In the genomic region with DNA sequence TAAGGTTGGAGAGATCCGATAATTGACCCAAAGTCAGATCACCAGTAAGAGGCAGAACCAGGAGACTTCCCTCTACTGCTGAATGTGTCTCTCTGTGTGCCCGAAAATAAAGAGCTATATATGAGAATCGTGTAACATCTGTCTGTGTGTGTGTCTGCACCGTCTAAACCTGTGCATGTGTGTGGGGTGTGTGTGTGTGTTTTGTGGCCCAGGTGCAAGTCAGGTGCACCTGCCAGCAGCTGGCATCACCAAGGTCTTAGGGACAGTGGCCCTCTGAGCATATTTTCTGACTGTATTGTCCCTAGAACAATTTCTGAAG, we compare ENCODE assay signal across 10 cellular contexts. TPM values are rescaled to one million over a fixed set of nuclear protein-coding genes. Genes with fewer than 3 reads are reported as not detected.
A peak's percentile ranks its signal among the peaks of the same experiment; 100 is the strongest.
DNase-seq lines count a peak whose midpoint lies in the region; FAIRE-seq and TF ChIP-seq lines count a peak whose summit lies in the region.
"Had no signal": no experiment of that assay in that cellular context is flagged by ENCODE, and none has a peak within 500 bp of the region (broad histone marks: within the 10 kb centered on the region; RNA-seq: fewer than 3 reads in every experiment).

No MANE protein-coding gene starts in this region.

- H3K4me1 ChIP-seq in esophagus squamous epithelium (peaks cover 78 to 98% (median 84%) of the 10 kb centered on the region in 3 donors), small intestine (ENCODE audit: control insufficient read depth in 2 of 2, insufficient read depth in 1 of 2, low read depth in 1 of 2, low read length in 1 of 2) (peaks cover 6 to 16% of the 10 kb centered on the region in 2 donors), testis (peaks cover 16% of the 10 kb centered on the region)

- no peak for FAIRE-seq in small intestine (lab: Jason Lieb, UNC)

- 51 to 55% methylated on average over 4 of the region's 4 CpGs for WGBS in esophagus squamous epithelium, 2 donors
- 18 to 49% (median 20%) methylated on average over 4 of the region's 4 CpGs for WGBS in small intestine, 3 donors
- WGBS in testis, 2 donors, result 61% methylated on average over 4 of the region's 4 CpGs

- H3K9me3 ChIP-seq in esophagus squamous epithelium (no peaks in the 10 kb centered on the region), small intestine (ENCODE audit: control insufficient read depth, low read depth) (no peaks in the 10 kb centered on the region), testis (no peaks in the 10 kb centered on the region)

- H3K27ac ChIP-seq in RWPE1 (peak overlapping the region; percentile 100), esophagus squamous epithelium (peak overlapping the region; percentile 93 to 99 (median 97)), small intestine (ENCODE audit: low read depth in 1 of 2, low read length in 1 of 2) (peak overlapping the region; percentile 90 to 97), testis (no peak overlapping the region)
- H3K27ac ChIP-seq: cardiac muscle cell had no signal

- H3K4me3 ChIP-seq in esophagus squamous epithelium, result peak overlapping the region in 3 of 4 donors; percentile 42 to 71 (median 50)
- peak overlapping the region in 1 of 2 donors; percentile 51 for H3K4me3 ChIP-seq in small intestine (ENCODE audit: low read depth in 1 of 2, low read length in 2 of 2)
- peak overlapping the region in 1 of 2 donors; percentile 41 for H3K4me3 ChIP-seq in testis

- POLR2A ChIA-PET in RWPE1 (lab: Yijun Ruan, JAX; ENCODE audit: low non-redundant PET), result no interaction called here

- CTCF ChIA-PET in RWPE1 (lab: Yijun Ruan, JAX), result interaction anchor here (0.9 to 1.2 kb wide), 2 partner anchors 8 to 12 kb away, joined by 3 to 5 read pairs; no protein-coding TSS in a partner anchor

- intact Hi-C loops in esophagus squamous epithelium (cut with DNase I), result loop anchor here (10.0 kb wide), 1 partner anchor 349 kb away; a partner anchor contains a TSS
- intact Hi-C loops in testis (cut with DNase I; ENCODE audit: low total_unique reads), result loop anchor here (5.0 to 10.0 kb wide), 2 partner anchors 501 to 719 kb away; no protein-coding TSS in a partner anchor

- peak in 2 of 3 experiments; percentile 54 to 67 for DNase-seq in NCI-H1417 (lab: John Stamatoyannopoulos, UW)
- no peak for DNase-seq in NCI-H1417 treated with DMSO at 0.1 percent for 48 hours (lab: John Stamatoyannopoulos, UW)
- no peak for DNase-seq in RWPE1 (ENCODE audit: low spot score)
- no peak for DNase-seq in esophagus squamous epithelium (lab: John Stamatoyannopoulos, UW)
- DNase-seq in small intestine, result no peak
- DNase-seq in activated effector memory CD4-positive, alpha-beta T cell treated with Interleukin-2 at 50 U/mL for 16 hours, result no peak
- DNase-seq in NCI-H1930 (lab: John Stamatoyannopoulos, UW), result no peak
- no peak for DNase-seq in testis

- TF ChIP-seq CTCF in RWPE1 (conservative IDR thresholded peaks at IDR 0.05; ENCODE audit: low read depth), result no peak
- no peak for TF ChIP-seq CTCF in esophagus squamous epithelium (IDR thresholded peaks at IDR 0.05)
- no peak for TF ChIP-seq CTCF in testis (IDR thresholded peaks at IDR 0.05)

- no peaks in the 10 kb centered on the region for H3K36me3 ChIP-seq in esophagus squamous epithelium
- no peaks in the 10 kb centered on the region for H3K36me3 ChIP-seq in small intestine (ENCODE audit: control insufficient read depth in 2 of 2, insufficient read depth in 2 of 2, low read length in 2 of 2)
- no peaks in the 10 kb centered on the region for H3K36me3 ChIP-seq in testis (ENCODE audit: low read depth, missing control alignments)
- H3K36me3 ChIP-seq: cardiac muscle cell had no signal

- TF ChIP-seq POLR2A in esophagus squamous epithelium (IDR thresholded peaks at IDR 0.05), result no peak
- TF ChIP-seq POLR2A in testis (IDR thresholded peaks at IDR 0.05), result no peak

- no peaks in the 10 kb centered on the region for H3K27me3 ChIP-seq in esophagus squamous epithelium
- no peaks in the 10 kb centered on the region for H3K27me3 ChIP-seq in small intestine (ENCODE audit: control insufficient read depth in 2 of 2, insufficient read depth in 2 of 2, low read length in 2 of 2)
- H3K27me3 ChIP-seq in testis, result no peaks in the 10 kb centered on the region

RNA-seq across cellular contexts. Expression of a gene that starts 24.7 kb away (rescaled TPM):
- total RNA-seq in esophagus squamous epithelium (100 to 1,000 TPM; 194 to 481 (median 307) TPM), testis (1 to 10 TPM in 1 of 2 donors, under 1 TPM in 1; 0.93 to 1.1 TPM)
- polyA plus RNA-seq in small intestine (1 to 10 TPM in 1 of 3 donors, under 1 TPM in 2; 0.30 to 1.8 (median 0.54) TPM), testis (ENCODE audit: insufficient read depth, low read depth, low replicate concordance) (0.99 TPM)
- total RNA-seq: cardiac muscle cell, renal cortical epithelial cell had no signal
- polyA plus RNA-seq: cardiac muscle cell had no signal

RNA-seq across cellular contexts. Expression of a gene that starts 31.4 kb away (rescaled TPM):
- 10 to 100 TPM; 27.2 to 50.2 (median 38.2) TPM for total RNA-seq in esophagus squamous epithelium
- polyA plus RNA-seq in small intestine, result 1,000 to 10,000 TPM; 2,417 to 3,002 (median 2,429) TPM
- 10 to 100 TPM; 13.2 to 14.6 TPM for total RNA-seq in testis
- polyA plus RNA-seq in testis (ENCODE audit: insufficient read depth, low read depth, low replicate concordance), result 63.0 TPM

RNA-seq across cellular contexts. Expression of a gene that starts 39.4 kb away (rescaled TPM):
- total RNA-seq in esophagus squamous epithelium (1 to 10 TPM in 1 of 4 donors, not detected in 3; 1.8 TPM), testis (under 1 TPM; 0.19 to 0.24 TPM)
- polyA plus RNA-seq in small intestine (under 1 TPM in 1 of 3 donors, not detected in 2; 0.31 TPM), testis (ENCODE audit: insufficient read depth, low read depth, low replicate concordance) (not detected)
- total RNA-seq: cardiac muscle cell, renal cortical epithelial cell had no signal
- polyA plus RNA-seq: cardiac muscle cell had no signal

RNA-seq across cellular contexts. Expression of a gene that starts 59.6 kb away (rescaled TPM):
- total RNA-seq in esophagus squamous epithelium (over 10,000 TPM in 2 of 4 donors, 1,000 to 10,000 TPM in 2; 3,147 to 27,876 (median 8,563) TPM), testis (under 1 TPM in 1 of 2 donors, not detected in 1; 0.19 TPM)
- polyA plus RNA-seq in small intestine (10 to 100 TPM in 1 of 3 donors, 1 to 10 TPM in 2; 1.2 to 12.3 (median 7.6) TPM), testis (ENCODE audit: insufficient read depth, low read depth, low replicate concordance) (not detected)
- total RNA-seq: cardiac muscle cell, renal cortical epithelial cell had no signal
- polyA plus RNA-seq: cardiac muscle cell had no signal

Comparison
In these comparisons a context has a peak if more than half of its experiments do, and no peak if none do; other contexts are left out.
1. DNase-seq: peak in NCI-H1417 (2 of 3); none in NCI-H1417 treated with DMSO at 0.1 percent for 48 hours (single experiment), RWPE1 (single experiment), esophagus squamous epithelium (single experiment), small intestine (single experiment), activated effector memory CD4-positive, alpha-beta T cell treated with Interleukin-2 at 50 U/mL for 16 hours (single experiment), NCI-H1930 (0 of 2) and testis (single experiment).
2. H3K27ac ChIP-seq: peak in RWPE1 (single experiment), esophagus squamous epithelium (4 of 4) and small intestine (2 of 2); none in testis (0 of 2).
3. RNA of a gene that starts 24.7 kb away (total RNA-seq): 194 to 481 TPM in esophagus squamous epithelium; 0.93 to 1.1 TPM in testis; every median in the first group is over 10 times any median in the second.